Comparison of ENCODE assay signal across 20 cellular contexts in the genomic region with DNA sequence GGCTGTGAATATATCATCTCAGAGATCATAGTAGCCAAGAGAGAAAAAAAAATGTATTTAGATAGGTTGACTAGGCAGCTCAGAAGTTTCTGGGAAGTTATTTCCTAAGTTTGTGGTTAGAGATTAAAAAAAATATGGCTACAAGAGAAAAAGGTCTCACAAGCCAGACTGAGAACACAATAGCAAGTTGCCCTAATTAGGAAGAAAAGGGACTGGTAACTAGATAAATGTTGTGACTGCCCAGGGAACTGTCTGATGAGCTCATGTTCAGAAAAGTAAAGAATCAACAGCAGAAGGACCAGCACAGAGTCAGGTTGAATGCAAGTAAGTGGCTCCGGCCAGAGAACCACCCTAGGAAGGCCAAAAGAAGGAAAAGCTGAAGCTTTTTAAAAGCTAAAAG.
A peak's percentile ranks its signal among the peaks of the same experiment; 100 is the strongest.
DNase-seq lines count a peak whose midpoint lies in the region; ATAC-seq and TF ChIP-seq lines count a peak whose summit lies in the region.
"Had no signal": no experiment of that assay in that cellular context is flagged by ENCODE, and none has a peak within 500 bp of the region (broad histone marks: within the 10 kb centered on the region; RNA-seq: fewer than 3 reads in every experiment).

No MANE protein-coding gene starts in this region.

- H3K36me3 ChIP-seq in psoas muscle (ENCODE audit: insufficient read depth in 1 of 2, low read depth in 1 of 2), result no peaks in the 10 kb centered on the region
- H3K36me3 ChIP-seq: esophagus squamous epithelium, transverse colon had no signal

- ATAC-seq in psoas muscle, result no peak
- ATAC-seq: activated CD4-positive, alpha-beta T cell treated with anti-CD3 and anti-CD28 coated beads for 36 hours; body of pancreas; left colon; mucosa of descending colon had no signal

- intact Hi-C loops in psoas muscle (cut with DNase I), result no loop called here

- DNase-seq in H4 (ENCODE audit: low spot score), result peak; percentile 25
- DNase-seq in OCI-M1 (lab: John Stamatoyannopoulos, UW), result peak; percentile 19
- peak; percentile 83 for DNase-seq in fibroblast of peridontal ligament (ENCODE audit: extremely low read depth)
- peak; percentile 70 for DNase-seq in stromal cell of bone marrow (ENCODE audit: low read depth)
- no peak for DNase-seq in psoas muscle
- DNase-seq in GM19240 (ENCODE audit: insufficient read length, low spot score), result no peak
- no peak for DNase-seq in Ammon's horn (ENCODE audit: low spot score)
- DNase-seq: activated CD4-positive, alpha-beta T cell treated with anti-CD3 and anti-CD28 coated beads for 36 hours; activated gamma-delta T cell; body of pancreas; CD4-positive, CD25-positive, alpha-beta regulatory T cell; DND-41; esophagus squamous epithelium; left colon; mucosa of descending colon; NCI-H1417; occipital lobe; SHP77 treated with DMSO at 0.1 percent for 48 hours; T-helper 2 cell; transverse colon had no signal

- no peaks in the 10 kb centered on the region for H3K4me1 ChIP-seq in psoas muscle
- H3K4me1 ChIP-seq: esophagus squamous epithelium, transverse colon had no signal

- H3K9me3 ChIP-seq in psoas muscle, result no peaks in the 10 kb centered on the region
- H3K9me3 ChIP-seq: body of pancreas, esophagus squamous epithelium, mucosa of descending colon, transverse colon had no signal

- no peaks in the 10 kb centered on the region for H3K27me3 ChIP-seq in psoas muscle (ENCODE audit: insufficient read depth in 3 of 3, low read length in 2 of 3)
- H3K27me3 ChIP-seq: body of pancreas, esophagus squamous epithelium, transverse colon had no signal

- 83 to 93% (median 84%) methylated on average over 1 of the region's 1 CpG for WGBS in psoas muscle, 3 donors

- no peak overlapping the region for H3K4me3 ChIP-seq in psoas muscle
- H3K4me3 ChIP-seq: body of pancreas, esophagus squamous epithelium, mucosa of descending colon, transverse colon had no signal

- no peak for TF ChIP-seq CTCF in psoas muscle (IDR thresholded peaks at IDR 0.05)

- no peak overlapping the region for H3K27ac ChIP-seq in psoas muscle
- H3K27ac ChIP-seq: body of pancreas, esophagus squamous epithelium had no signal

Comparison
In these comparisons a context has a peak if more than half of its experiments do, and no peak if none do; other contexts are left out.
1. DNase-seq: peak in H4 (single experiment), OCI-M1 (single experiment), fibroblast of peridontal ligament (single experiment) and stromal cell of bone marrow (single experiment); none in psoas muscle (0 of 2), GM19240 (single experiment) and Ammon's horn (single experiment).